In genomic region chrX:102516314-102516936, GRCh38 we compare ENCODE assay signal across 8 cellular contexts.
A peak's percentile ranks its signal among the peaks of the same experiment; 100 is the strongest.
DNase-seq lines count a peak whose midpoint lies in the region; ATAC-seq and TF ChIP-seq lines count a peak whose summit lies in the region.

Gene TMSB15A, minus strand, starts transcription at chrX:102516739.

- no peak for TF ChIP-seq CTCF in epithelial cell of esophagus (IDR thresholded peaks at IDR 0.05; ENCODE audit: insufficient read depth, low read depth, low read length, missing control alignments)

- DNase-seq in NCI-H526 (lab: John Stamatoyannopoulos, UW): peak; percentile 59 to 91
- DNase-seq in activated T-cell treated with anti-CD3 and anti-CD28 coated beads for 48 hours (ENCODE audit: low read depth): peak; percentile 44
- DNase-seq in epithelial cell of esophagus (ENCODE audit: low read depth): peak; percentile 29
- peak; percentile 61 for DNase-seq in midbrain (lab: John Stamatoyannopoulos, UW)
- peak; percentile 11 to 22 for DNase-seq in stimulated activated CD8-positive, alpha-beta memory T cell treated with anti-CD3 and anti-CD28 coated beads, Interleukin-15, amount 100 ng/mL, for 48 hours (ENCODE audit: low read depth in 2 of 2)
- no peak for DNase-seq in NOMO-1 treated with DMSO at 0.1 percent for 48 hours (lab: John Stamatoyannopoulos, UW; ENCODE audit: unreplicated experiment)

- peak within 1 kb of the TSS; percentile 15 for H3K4me3 ChIP-seq in epithelial cell of esophagus (ENCODE audit: low read length)

- ATAC-seq in GM18517 (IDR thresholded peaks at IDR 0.05; ENCODE audit: unreplicated experiment) (peak; percentile 65), HG03139 (IDR thresholded peaks at IDR 0.05; ENCODE audit: unreplicated experiment) (peak; percentile 93)
